In genomic region chr7:129110575-129111376, GRCh38 we compare ENCODE assay signal across 1 cellular context.
TF ChIP-seq lines count a peak whose summit lies in the region.

No MANE protein-coding gene starts in this region.

TF ChIP-seq in GM23338, 12 proteins besides CTCF, POLR2A, EP300 and RAD21 (continued from another document):
- TF ChIP-seq REST (IDR thresholded peaks at IDR 0.05; ENCODE audit: unreplicated experiment), result no peak
- TF ChIP-seq ZNF462 (CRISPR knock-in tag; IDR thresholded peaks at IDR 0.05), result peak; percentile 70
- TF ChIP-seq NANOG (IDR thresholded peaks at IDR 0.05; ENCODE audit: borderline replicate concordance), result no peak
- TF ChIP-seq POLR2AphosphoS5 (IDR thresholded peaks at IDR 0.05; ENCODE audit: low read depth), result no peak; the same call in 1 of the 2 replicates
- TF ChIP-seq EZH2phosphoT487 (IDR thresholded peaks at IDR 0.05; ENCODE audit: unreplicated experiment), result no peak
- no peak for TF ChIP-seq ZNF331 (CRISPR knock-in tag; IDR thresholded peaks at IDR 0.05; ENCODE audit: low read depth)
- peak; percentile 59 for TF ChIP-seq CREB1 (CRISPR knock-in tag; IDR thresholded peaks at IDR 0.05; ENCODE audit: low read depth)
- TF ChIP-seq EZH2 (IDR thresholded peaks at IDR 0.05; ENCODE audit: low read depth, unreplicated experiment), result no peak
